19 cellular contexts compared by ENCODE assay signal in genomic region chr5:2738156-2738699, GRCh38. TPM values are rescaled to one million over a fixed set of nuclear protein-coding genes. Genes with fewer than 3 reads are reported as not detected.
A peak's percentile ranks its signal among the peaks of the same experiment; 100 is the strongest.
DNase-seq lines count a peak whose midpoint lies in the region; ATAC-seq, FAIRE-seq and TF ChIP-seq lines count a peak whose summit lies in the region.
"Had no signal": no experiment of that assay in that cellular context is flagged by ENCODE, and none has a peak within 500 bp of the region (broad histone marks: within the 10 kb centered on the region; RNA-seq: fewer than 3 reads in every experiment).

No MANE protein-coding gene starts in this region.

- H3K9me3 ChIP-seq in lower lobe of right lung = no peaks in the 10 kb centered on the region
- no peaks in the 10 kb centered on the region for H3K9me3 ChIP-seq in kidney (ENCODE audit: control insufficient read depth in 1 of 2, low read length in 2 of 2)

- peaks cover 2% of the 10 kb centered on the region for H3K9me3 Mint-ChIP-seq in activated CD8-positive, alpha-beta memory T cell treated with anti-CD3 and anti-CD28 coated beads, Interleukin-2, amount 10 ng/mL, durations not matched to agents 7 days and 5 days (ENCODE audit: low read depth)
- H3K9me3 Mint-ChIP-seq in WTC11 = no peaks in the 10 kb centered on the region

- no peaks in the 10 kb centered on the region for H3K4me1 ChIP-seq in lower lobe of right lung
- H3K4me1 ChIP-seq in kidney (ENCODE audit: control insufficient read depth in 1 of 2, insufficient read depth in 1 of 2, low read depth in 1 of 2, low read length in 2 of 2) = no peaks in the 10 kb centered on the region

- no peak overlapping the region for H3K4me3 Mint-ChIP-seq in activated CD8-positive, alpha-beta memory T cell treated with anti-CD3 and anti-CD28 coated beads, Interleukin-2, amount 10 ng/mL, durations not matched to agents 7 days and 5 days
- H3K4me3 Mint-ChIP-seq in WTC11 = peak overlapping the region; percentile 61

- H3K4me3 ChIP-seq in lower lobe of right lung (no peak overlapping the region), kidney (ENCODE audit: low read length in 2 of 2) (no peak overlapping the region)

- H3K27ac ChIP-seq in lower lobe of right lung (peak overlapping the region; percentile 86), kidney (ENCODE audit: low read depth in 2 of 2, low read length in 2 of 2) (no peak overlapping the region)
- H3K27ac ChIP-seq: GM23248 had no signal

- no peak overlapping the region for H3K9ac ChIP-seq in kidney (ENCODE audit: low read length in 2 of 2)

- H3K36me3 ChIP-seq in lower lobe of right lung (no peaks in the 10 kb centered on the region), kidney (ENCODE audit: control insufficient read depth in 1 of 2, insufficient read depth in 2 of 2, low read length in 2 of 2) (no peaks in the 10 kb centered on the region)

- POLR2A ChIA-PET in WTC11 (lab: Charles Lee) = no interaction called here

- H3K27me3 ChIP-seq in lower lobe of right lung (ENCODE audit: low read depth) = peaks cover 68% of the 10 kb centered on the region

- intact Hi-C loops in lower lobe of right lung (cut with DNase I) = no loop called here
- intact Hi-C loops in kidney (cut with DNase I) = no loop called here

- DNase-seq in activated CD8-positive, alpha-beta memory T cell treated with anti-CD3 and anti-CD28 coated beads, Interleukin-2, amount 10 ng/mL, durations not matched to agents 7 days and 5 days = peak; percentile 3
- DNase-seq in activated CD8-positive, alpha-beta memory T cell treated with anti-CD3 and anti-CD28 coated beads, Interleukin-2, amount 50 U/mL, for 48 hours = no peak
- DNase-seq in WTC11 (ENCODE audit: low spot score) (no peak), lower lobe of right lung (peak; percentile 61), COR-L47 (lab: John Stamatoyannopoulos, UW) (no peak), anterior cingulate cortex (lab: John Stamatoyannopoulos, UW) (no peak), kidney (no peak), COLO829 (ENCODE audit: low spot score) (no peak)
- DNase-seq: 8988T, C1 segment of cervical spinal cord, DMS79, Kasumi-1, NCI-H1417 treated with DMSO at 0.1 percent for 48 hours, NCI-H2081, NCI-H345, NCI-H526 treated with DMSO at 0.1 percent for 48 hours had no signal

- no peak overlapping the region for H3K27ac Mint-ChIP-seq in activated CD8-positive, alpha-beta memory T cell treated with anti-CD3 and anti-CD28 coated beads, Interleukin-2, amount 10 ng/mL, durations not matched to agents 7 days and 5 days
- H3K27ac Mint-ChIP-seq in WTC11 = no peak overlapping the region

- no peak for TF ChIP-seq CTCF in WTC11 (IDR thresholded peaks at IDR 0.05)
- no peak for TF ChIP-seq CTCF in lower lobe of right lung (IDR thresholded peaks at IDR 0.05)
- no peak for TF ChIP-seq CTCF in kidney (IDR thresholded peaks at IDR 0.05; ENCODE audit: borderline replicate concordance, extremely low read depth, insufficient read depth)

- CTCF ChIA-PET in activated CD8-positive, alpha-beta memory T cell treated with anti-CD3 and anti-CD28 coated beads, Interleukin-2, amount 10 ng/mL, durations not matched to agents 7 days and 5 days (lab: Charles Lee) = no interaction called here
- CTCF ChIA-PET in WTC11 (lab: Charles Lee) = interaction anchor here (0.9 to 1.7 kb wide), 4 partner anchors 12 to 67 kb away, joined by 3 to 5 read pairs (median 4); no protein-coding TSS in a partner anchor

- H3K27me3 Mint-ChIP-seq in activated CD8-positive, alpha-beta memory T cell treated with anti-CD3 and anti-CD28 coated beads, Interleukin-2, amount 10 ng/mL, durations not matched to agents 7 days and 5 days = peaks cover 45% of the 10 kb centered on the region
- peaks cover 90% of the 10 kb centered on the region for H3K27me3 Mint-ChIP-seq in WTC11 (ENCODE audit: low read depth)

- no peaks in the 10 kb centered on the region for H3K36me3 Mint-ChIP-seq in activated CD8-positive, alpha-beta memory T cell treated with anti-CD3 and anti-CD28 coated beads, Interleukin-2, amount 10 ng/mL, durations not matched to agents 7 days and 5 days
- no peaks in the 10 kb centered on the region for H3K36me3 Mint-ChIP-seq in WTC11

- no peaks in the 10 kb centered on the region for H3K4me1 Mint-ChIP-seq in activated CD8-positive, alpha-beta memory T cell treated with anti-CD3 and anti-CD28 coated beads, Interleukin-2, amount 10 ng/mL, durations not matched to agents 7 days and 5 days
- peaks cover 39% of the 10 kb centered on the region for H3K4me1 Mint-ChIP-seq in WTC11

- ATAC-seq in activated CD8-positive, alpha-beta memory T cell treated with anti-CD3 and anti-CD28 coated beads, Interleukin-2, amount 10 ng/mL, durations not matched to agents 7 days and 5 days = no peak
- peak; percentile 7 for ATAC-seq in WTC11
- peak; percentile 76 to 77 for ATAC-seq in lower lobe of right lung

- no peak for FAIRE-seq in kidney (lab: Jason Lieb, UNC)
- FAIRE-seq: G401.6, GM12892 had no signal

TF ChIP-seq in WTC11, 78 proteins besides CTCF, POLR2A, EP300 and RAD21:
- TF ChIP-seq AFF4 (CRISPR knock-in tag; IDR thresholded peaks at IDR 0.05; ENCODE audit: borderline replicate concordance) (no peak), ZNF138 (CRISPR knock-in tag; conservative IDR thresholded peaks at IDR 0.05) (no peak), TEAD1 (CRISPR knock-in tag; IDR thresholded peaks at IDR 0.05) (no peak), E2F4 (CRISPR knock-in tag; IDR thresholded peaks at IDR 0.05; ENCODE audit: borderline replicate concordance, low read depth) (no peak), ZBTB43 (CRISPR knock-in tag; IDR thresholded peaks at IDR 0.05) (no peak), ZSCAN18 (CRISPR knock-in tag; IDR thresholded peaks at IDR 0.05) (no peak)
TF ChIP-seq in WTC11: peak in this region for 0.

RNA-seq across cellular contexts. Expression of gene IRX2, which starts 13.2 kb away (rescaled TPM):
- not detected for total RNA-seq in activated CD8-positive, alpha-beta memory T cell treated with anti-CD3 and anti-CD28 coated beads, Interleukin-2, amount 10 ng/mL, durations not matched to agents 7 days and 5 days
- total RNA-seq in WTC11 (2021) = 51.5 to 63.2 TPM (median 52.0 TPM) in 3 replicates
- 52.1 TPM for total RNA-seq in lower lobe of right lung
- 44.2 TPM for total RNA-seq in kidney
- 11.7 TPM for polyA plus RNA-seq in kidney (ENCODE audit: insufficient read depth, low read depth, low replicate concordance)

Comparison
In these comparisons a context has a peak if more than half of its experiments do, and no peak if none do; other contexts are left out.
1. DNase-seq: peak in activated CD8-positive, alpha-beta memory T cell treated with anti-CD3 and anti-CD28 coated beads, Interleukin-2, amount 10 ng/mL, durations not matched to agents 7 days and 5 days (single experiment) and lower lobe of right lung (single experiment); none in activated CD8-positive, alpha-beta memory T cell treated with anti-CD3 and anti-CD28 coated beads, Interleukin-2, amount 50 U/mL, for 48 hours (single experiment), WTC11 (single experiment), COR-L47 (single experiment), anterior cingulate cortex (0 of 58), kidney (single experiment) and COLO829 (single experiment).
2. RNA of gene IRX2, which starts 13.2 kb away (total RNA-seq): 51.5 to 63.2 TPM in WTC11, 52.1 TPM in lower lobe of right lung (single experiment) and 44.2 TPM in kidney (single experiment); not detected in activated CD8-positive, alpha-beta memory T cell treated with anti-CD3 and anti-CD28 coated beads, Interleukin-2, amount 10 ng/mL, durations not matched to agents 7 days and 5 days; every median in the first group is over 10 times any median in the second.